ENCODE assay signal across 33 cellular contexts in the genomic region with DNA sequence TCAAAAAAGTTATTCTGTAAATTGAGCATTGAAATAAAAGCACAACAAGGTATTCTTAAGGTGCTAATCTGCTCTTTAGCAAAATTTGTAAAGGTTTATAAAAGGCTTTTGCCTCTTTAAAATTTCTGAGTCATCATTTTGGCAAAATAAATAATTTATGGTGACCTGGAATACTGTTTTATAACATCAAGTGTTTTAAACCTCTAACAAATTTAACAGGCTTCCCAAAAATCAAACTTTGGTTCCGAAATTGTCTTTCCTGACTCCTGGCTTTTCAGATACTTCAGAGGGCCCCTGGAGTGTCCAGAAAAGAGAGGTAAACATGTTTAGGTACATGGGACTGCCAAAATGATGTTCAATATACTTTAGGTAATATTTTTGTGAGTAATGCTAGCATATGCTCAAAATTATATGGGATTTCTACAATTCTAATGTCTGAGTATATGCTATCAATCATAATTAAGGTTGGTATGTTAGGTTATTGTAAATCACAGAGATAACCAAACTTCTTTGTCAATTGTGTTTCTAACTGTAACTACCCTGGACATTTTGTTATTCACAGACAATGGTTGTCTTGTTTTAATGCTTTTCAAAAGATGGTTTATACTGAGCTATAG.
"Had no signal": no experiment of that assay in that cellular context is flagged by ENCODE, and none has a peak within 500 bp of the region (broad histone marks: within the 10 kb centered on the region; RNA-seq: fewer than 3 reads in every experiment).

No MANE protein-coding gene starts in this region.

- DNase-seq: activated B cell treated with CpG ODN at 0.5 μM for 24 hours; activated CD4-positive, alpha-beta T cell treated with anti-CD3 and anti-CD28 coated beads for 48 hours; activated CD4-positive, alpha-beta T cell treated with anti-CD3 and anti-CD28 coated beads, Interleukin-2, amount 50 U/mL, for 1 hour; activated CD4-positive, alpha-beta T cell treated with anti-CD3 and anti-CD28 coated beads, Interleukin-2, amount 50 U/mL, for 48 hours; activated CD8-positive, alpha-beta memory T cell treated with anti-CD3 and anti-CD28 coated beads for 24 hours; activated CD8-positive, alpha-beta memory T cell treated with anti-CD3 and anti-CD28 coated beads, Interleukin-2, amount 50 U/mL, for 4 hours; activated CD8-positive, alpha-beta T cell treated with anti-CD3 and anti-CD28 coated beads for 36 hours; activated gamma-delta T cell; activated naive CD4-positive, alpha-beta T cell; activated naive CD4-positive, alpha-beta T cell treated with anti-CD3 and anti-CD28 coated beads, Interleukin-2, amount 10 ng/mL, durations not matched to agents 7 days and 5 days; activated naive CD8-positive, alpha-beta T cell treated with anti-CD3 and anti-CD28 coated beads, Interleukin-2, amount 10 ng/mL, durations not matched to agents 7 days and 5 days; activated T-cell treated with anti-CD3 and anti-CD28 coated beads, Interleukin-2, amount 50 U/mL, for 1 hour; activated T-cell treated with anti-CD3 and anti-CD28 coated beads, Interleukin-2, amount 50 U/mL, for 48 hours; central memory CD4-positive, alpha-beta T cell; cerebellar nuclear complex; colonic mucosa; effector CD8-positive, alpha-beta T cell; esophagus squamous epithelium; foreskin melanocyte; head of caudate nucleus; T-helper 17 cell; T1000; WERI-Rb-1 had no signal

- FAIRE-seq: endometrium, endothelial cell of umbilical vein had no signal

- H3K4me3 Mint-ChIP-seq: activated B cell treated with CpG ODN at 0.5 μM for 24 hours; activated CD8-positive, alpha-beta T cell treated with anti-CD3 and anti-CD28 coated beads for 36 hours; activated naive CD4-positive, alpha-beta T cell treated with anti-CD3 and anti-CD28 coated beads, Interleukin-2, amount 10 ng/mL, durations not matched to agents 7 days and 5 days; activated naive CD8-positive, alpha-beta T cell treated with anti-CD3 and anti-CD28 coated beads, Interleukin-2, amount 10 ng/mL, durations not matched to agents 7 days and 5 days; brain; T-helper 17 cell; T-helper 2 cell treated with Interferon-gamma antibody and Interleukin-4, amounts not matched to agents 5 μg/mL and 100 μg/mL, for 36 hours had no signal

- H3K4me3 ChIP-seq: ascending aorta, breast epithelium, cardiac muscle cell, colonic mucosa, esophagus squamous epithelium had no signal

- H3K27ac Mint-ChIP-seq: activated B cell treated with CpG ODN at 0.5 μM for 24 hours; activated CD8-positive, alpha-beta T cell treated with anti-CD3 and anti-CD28 coated beads for 36 hours; activated naive CD4-positive, alpha-beta T cell treated with anti-CD3 and anti-CD28 coated beads, Interleukin-2, amount 10 ng/mL, durations not matched to agents 7 days and 5 days; activated naive CD4-positive, alpha-beta T cell treated with anti-CD3 and anti-CD28 coated beads, Interleukin-2, amount 50 U/mL, for 72 hours; activated naive CD8-positive, alpha-beta T cell treated with anti-CD3 and anti-CD28 coated beads, Interleukin-2, amount 10 ng/mL, durations not matched to agents 7 days and 5 days; brain; T-helper 17 cell; T-helper 2 cell treated with Interferon-gamma antibody and Interleukin-4, amounts not matched to agents 5 μg/mL and 100 μg/mL, for 36 hours had no signal

- ATAC-seq: activated CD4-positive, CD25-positive, alpha-beta regulatory T cell treated with anti-CD3 and anti-CD28 coated beads, Interleukin-2, amount 50 U/mL, for 24 hours; activated CD8-positive, alpha-beta T cell treated with anti-CD3 and anti-CD28 coated beads for 36 hours; activated naive CD4-positive, alpha-beta T cell treated with anti-CD3 and anti-CD28 coated beads, Interleukin-2, amount 50 U/mL, for 72 hours; T-helper 17 cell had no signal

- H3K36me3 Mint-ChIP-seq: activated naive CD8-positive, alpha-beta T cell treated with anti-CD3 and anti-CD28 coated beads, Interleukin-2, amount 10 ng/mL, durations not matched to agents 7 days and 5 days had no signal

- H3K27ac ChIP-seq: ascending aorta, breast epithelium, cardiac muscle cell, colonic mucosa, epithelial cell of prostate, esophagus squamous epithelium, WERI-Rb-1 had no signal

- H3K27me3 ChIP-seq: ascending aorta, breast epithelium, cardiac muscle cell, colonic mucosa, esophagus squamous epithelium had no signal

- H3K36me3 ChIP-seq: ascending aorta, breast epithelium, cardiac muscle cell, colonic mucosa, esophagus squamous epithelium, WERI-Rb-1 had no signal

- H3K4me1 ChIP-seq: ascending aorta, breast epithelium, esophagus squamous epithelium had no signal

- H3K4me1 Mint-ChIP-seq: activated B cell treated with CpG ODN at 0.5 μM for 24 hours, brain, T-helper 17 cell had no signal
